In the genomic region with DNA sequence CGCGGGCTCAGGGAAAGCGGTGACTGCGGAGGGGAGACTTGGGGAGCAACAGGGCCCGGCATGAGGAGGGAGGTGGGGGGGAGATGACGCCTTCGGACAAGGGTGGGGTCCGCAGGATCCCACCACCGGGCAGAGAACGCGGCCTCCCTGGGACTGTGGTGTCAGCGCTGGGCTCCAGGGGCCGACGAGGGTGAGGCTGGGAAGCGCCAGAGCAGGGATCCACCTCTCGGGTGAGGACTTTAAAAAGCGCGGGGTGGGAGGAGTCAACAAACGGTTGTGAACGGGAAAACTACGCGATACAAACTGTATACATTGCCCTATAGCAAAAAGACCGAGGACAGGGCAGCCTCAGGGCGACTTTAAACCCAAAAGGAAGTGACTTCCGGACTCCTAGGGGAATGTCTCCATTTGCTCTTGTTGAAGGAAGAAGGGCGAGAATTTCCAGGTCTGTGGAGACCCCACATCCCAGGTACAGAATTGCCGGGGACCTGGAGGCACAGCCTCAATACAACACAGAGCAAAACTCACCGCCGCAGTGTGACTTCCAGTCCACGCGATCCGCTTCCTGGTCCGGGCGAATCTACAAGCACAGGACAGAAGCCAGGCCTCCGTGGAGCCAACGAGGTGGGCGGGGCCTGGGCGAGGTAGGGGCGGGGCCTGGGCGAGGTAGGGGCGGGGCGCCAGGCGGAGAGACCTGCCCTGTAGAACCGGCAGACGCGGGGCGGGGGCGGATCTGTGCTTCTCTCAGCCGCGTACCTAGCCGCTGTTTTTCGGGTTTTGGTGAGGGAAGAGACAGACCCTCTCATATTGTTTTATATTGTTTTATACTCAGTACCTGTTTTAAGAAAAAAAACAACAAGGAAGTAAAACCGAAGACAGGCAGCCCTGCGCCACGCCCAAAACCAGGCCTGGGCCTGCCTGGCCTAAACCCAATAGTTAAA, we compare ENCODE assay signal across 1 cellular context.
TF ChIP-seq lines count a peak whose summit lies in the region.

A gene (minus strand): TSS at position 588 of the 941 bp plus-strand sequence. CDS start 5,555 bp downstream, outside the sequence.

TF ChIP-seq in HepG2, 621 proteins besides CTCF, POLR2A, EP300 and RAD21 (continued from another document and continues in another):
- TF ChIP-seq, protein P1, sequence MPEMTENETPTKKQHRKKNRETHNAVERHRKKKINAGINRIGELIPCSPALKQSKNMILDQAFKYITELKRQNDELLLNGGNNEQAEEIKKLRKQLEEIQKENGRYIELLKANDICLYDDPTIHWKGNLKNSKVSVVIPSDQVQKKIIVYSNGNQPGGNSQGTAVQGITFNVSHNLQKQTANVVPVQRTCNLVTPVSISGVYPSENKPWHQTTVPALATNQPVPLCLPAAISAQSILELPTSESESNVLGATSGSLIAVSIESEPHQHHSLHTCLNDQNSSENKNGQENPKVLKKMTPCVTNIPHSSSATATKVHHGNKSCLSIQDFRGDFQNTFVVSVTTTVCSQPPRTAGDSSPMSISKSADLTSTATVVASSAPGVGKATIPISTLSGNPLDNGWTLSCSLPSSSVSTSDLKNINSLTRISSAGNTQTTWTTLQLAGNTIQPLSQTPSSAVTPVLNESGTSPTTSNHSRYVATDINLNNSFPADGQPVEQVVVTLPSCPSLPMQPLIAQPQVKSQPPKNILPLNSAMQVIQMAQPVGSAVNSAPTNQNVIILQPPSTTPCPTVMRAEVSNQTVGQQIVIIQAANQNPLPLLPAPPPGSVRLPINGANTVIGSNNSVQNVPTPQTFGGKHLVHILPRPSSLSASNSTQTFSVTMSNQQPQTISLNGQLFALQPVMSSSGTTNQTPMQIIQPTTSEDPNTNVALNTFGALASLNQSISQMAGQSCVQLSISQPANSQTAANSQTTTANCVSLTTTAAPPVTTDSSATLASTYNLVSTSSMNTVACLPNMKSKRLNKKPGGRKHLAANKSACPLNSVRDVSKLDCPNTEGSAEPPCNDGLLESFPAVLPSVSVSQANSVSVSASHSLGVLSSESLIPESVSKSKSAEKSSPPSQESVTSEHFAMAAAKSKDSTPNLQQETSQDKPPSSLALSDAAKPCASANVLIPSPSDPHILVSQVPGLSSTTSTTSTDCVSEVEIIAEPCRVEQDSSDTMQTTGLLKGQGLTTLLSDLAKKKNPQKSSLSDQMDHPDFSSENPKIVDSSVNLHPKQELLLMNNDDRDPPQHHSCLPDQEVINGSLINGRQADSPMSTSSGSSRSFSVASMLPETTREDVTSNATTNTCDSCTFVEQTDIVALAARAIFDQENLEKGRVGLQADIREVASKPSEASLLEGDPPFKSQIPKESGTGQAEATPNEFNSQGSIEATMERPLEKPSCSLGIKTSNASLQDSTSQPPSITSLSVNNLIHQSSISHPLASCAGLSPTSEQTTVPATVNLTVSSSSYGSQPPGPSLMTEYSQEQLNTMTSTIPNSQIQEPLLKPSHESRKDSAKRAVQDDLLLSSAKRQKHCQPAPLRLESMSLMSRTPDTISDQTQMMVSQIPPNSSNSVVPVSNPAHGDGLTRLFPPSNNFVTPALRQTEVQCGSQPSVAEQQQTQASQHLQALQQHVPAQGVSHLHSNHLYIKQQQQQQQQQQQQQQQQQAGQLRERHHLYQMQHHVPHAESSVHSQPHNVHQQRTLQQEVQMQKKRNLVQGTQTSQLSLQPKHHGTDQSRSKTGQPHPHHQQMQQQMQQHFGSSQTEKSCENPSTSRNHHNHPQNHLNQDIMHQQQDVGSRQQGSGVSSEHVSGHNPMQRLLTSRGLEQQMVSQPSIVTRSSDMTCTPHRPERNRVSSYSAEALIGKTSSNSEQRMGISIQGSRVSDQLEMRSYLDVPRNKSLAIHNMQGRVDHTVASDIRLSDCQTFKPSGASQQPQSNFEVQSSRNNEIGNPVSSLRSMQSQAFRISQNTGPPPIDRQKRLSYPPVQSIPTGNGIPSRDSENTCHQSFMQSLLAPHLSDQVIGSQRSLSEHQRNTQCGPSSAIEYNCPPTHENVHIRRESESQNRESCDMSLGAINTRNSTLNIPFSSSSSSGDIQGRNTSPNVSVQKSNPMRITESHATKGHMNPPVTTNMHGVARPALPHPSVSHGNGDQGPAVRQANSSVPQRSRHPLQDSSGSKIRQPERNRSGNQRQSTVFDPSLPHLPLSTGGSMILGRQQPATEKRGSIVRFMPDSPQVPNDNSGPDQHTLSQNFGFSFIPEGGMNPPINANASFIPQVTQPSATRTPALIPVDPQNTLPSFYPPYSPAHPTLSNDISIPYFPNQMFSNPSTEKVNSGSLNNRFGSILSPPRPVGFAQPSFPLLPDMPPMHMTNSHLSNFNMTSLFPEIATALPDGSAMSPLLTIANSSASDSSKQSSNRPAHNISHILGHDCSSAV (CRISPR knock-in tag; IDR thresholded peaks at IDR 0.05; ENCODE audit: borderline replicate concordance), result 0 out of 2 replicates have a peak, but pooled peaks have one; percentile 13
- TF ChIP-seq NCOA2 (CRISPR knock-in tag; IDR thresholded peaks at IDR 0.05) (no peak), NFKBIZ (CRISPR knock-in tag; IDR thresholded peaks at IDR 0.05) (0 out of 2 replicates have a peak, but pooled peaks have one; percentile 37), GTF2F1 (IDR thresholded peaks at IDR 0.05; ENCODE audit: low read length) (no peak), XBP1 (CRISPR knock-in tag; IDR thresholded peaks at IDR 0.05) (no peak), POLR2AphosphoS5 (IDR thresholded peaks at IDR 0.05; ENCODE audit: low read depth, low read length) (peak; percentile 82), DNMT3B (CRISPR knock-in tag; conservative IDR thresholded peaks at IDR 0.05) (no peak), HNRNPUL1 (IDR thresholded peaks at IDR 0.05; ENCODE audit: low read depth, low read length) (no peak), HDAC1 (CRISPR knock-in tag; IDR thresholded peaks at IDR 0.05) (peak; percentile 87), ARID2 (CRISPR knock-in tag; IDR thresholded peaks at IDR 0.05; ENCODE audit: borderline replicate concordance) (peak; percentile 69; the same call in 1 of the 2 replicates), KAT2B (IDR thresholded peaks at IDR 0.05; ENCODE audit: borderline replicate concordance, low read depth, low read length) (no peak), ZNF558 (CRISPR knock-in tag; IDR thresholded peaks at IDR 0.05; ENCODE audit: borderline replicate concordance) (0 out of 2 replicates have a peak, but pooled peaks have one; percentile 40), CCDC6 (CRISPR knock-in tag; IDR thresholded peaks at IDR 0.05) (0 out of 2 replicates have a peak, but pooled peaks have one; percentile 25), ZFY (CRISPR knock-in tag; IDR thresholded peaks at IDR 0.05) (peak; percentile 80), SIN3A (IDR thresholded peaks at IDR 0.05; ENCODE audit: borderline replicate concordance, low read depth, low read length) (peak; percentile 96; the same call in 1 of the 2 replicates), ZNF614 (CRISPR knock-in tag; IDR thresholded peaks at IDR 0.05; ENCODE audit: borderline replicate concordance) (peak; percentile 57; the same call in 1 of the 2 replicates), POLR2G (IDR thresholded peaks at IDR 0.05; ENCODE audit: low read depth, low read length) (peak; percentile 86)
- TF ChIP-seq, protein P2, sequence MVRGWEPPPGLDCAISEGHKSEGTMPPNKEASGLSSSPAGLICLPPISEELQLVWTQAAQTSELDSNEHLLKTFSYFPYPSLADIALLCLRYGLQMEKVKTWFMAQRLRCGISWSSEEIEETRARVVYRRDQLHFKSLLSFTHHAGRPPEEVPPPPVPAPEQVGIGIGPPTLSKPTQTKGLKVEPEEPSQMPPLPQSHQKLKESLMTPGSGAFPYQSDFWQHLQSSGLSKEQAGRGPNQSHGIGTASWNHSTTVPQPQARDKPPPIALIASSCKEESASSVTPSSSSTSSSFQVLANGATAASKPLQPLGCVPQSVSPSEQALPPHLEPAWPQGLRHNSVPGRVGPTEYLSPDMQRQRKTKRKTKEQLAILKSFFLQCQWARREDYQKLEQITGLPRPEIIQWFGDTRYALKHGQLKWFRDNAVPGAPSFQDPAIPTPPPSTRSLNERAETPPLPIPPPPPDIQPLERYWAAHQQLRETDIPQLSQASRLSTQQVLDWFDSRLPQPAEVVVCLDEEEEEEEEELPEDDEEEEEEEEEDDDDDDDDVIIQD (CRISPR knock-in tag; IDR thresholded peaks at IDR 0.05; ENCODE audit: low read depth), result 0 out of 2 replicates have a peak, but pooled peaks have one; percentile 11
- TF ChIP-seq, protein P3, sequence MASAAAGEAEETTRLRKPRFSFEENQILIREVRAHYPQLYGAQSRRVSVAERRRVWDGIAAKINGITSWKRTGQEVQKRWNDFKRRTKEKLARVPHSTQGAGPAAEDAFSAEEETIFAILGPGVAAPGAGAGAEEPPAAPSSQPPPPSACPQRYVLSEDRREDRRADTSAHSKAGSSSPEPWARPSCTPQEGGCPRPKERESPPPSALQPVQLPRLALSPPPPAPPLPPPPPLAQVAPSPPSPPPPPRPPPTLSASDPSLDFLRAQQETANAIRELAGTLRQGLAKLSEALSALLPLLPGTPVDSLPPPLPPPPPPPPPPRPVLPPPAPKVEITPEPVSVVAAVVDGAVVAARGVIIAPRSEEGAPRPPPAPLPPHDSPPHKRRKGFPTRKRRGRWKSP (CRISPR knock-in tag; IDR thresholded peaks at IDR 0.05), result 0 out of 2 replicates have a peak, but pooled peaks have one; percentile 27
- TF ChIP-seq, protein P4, sequence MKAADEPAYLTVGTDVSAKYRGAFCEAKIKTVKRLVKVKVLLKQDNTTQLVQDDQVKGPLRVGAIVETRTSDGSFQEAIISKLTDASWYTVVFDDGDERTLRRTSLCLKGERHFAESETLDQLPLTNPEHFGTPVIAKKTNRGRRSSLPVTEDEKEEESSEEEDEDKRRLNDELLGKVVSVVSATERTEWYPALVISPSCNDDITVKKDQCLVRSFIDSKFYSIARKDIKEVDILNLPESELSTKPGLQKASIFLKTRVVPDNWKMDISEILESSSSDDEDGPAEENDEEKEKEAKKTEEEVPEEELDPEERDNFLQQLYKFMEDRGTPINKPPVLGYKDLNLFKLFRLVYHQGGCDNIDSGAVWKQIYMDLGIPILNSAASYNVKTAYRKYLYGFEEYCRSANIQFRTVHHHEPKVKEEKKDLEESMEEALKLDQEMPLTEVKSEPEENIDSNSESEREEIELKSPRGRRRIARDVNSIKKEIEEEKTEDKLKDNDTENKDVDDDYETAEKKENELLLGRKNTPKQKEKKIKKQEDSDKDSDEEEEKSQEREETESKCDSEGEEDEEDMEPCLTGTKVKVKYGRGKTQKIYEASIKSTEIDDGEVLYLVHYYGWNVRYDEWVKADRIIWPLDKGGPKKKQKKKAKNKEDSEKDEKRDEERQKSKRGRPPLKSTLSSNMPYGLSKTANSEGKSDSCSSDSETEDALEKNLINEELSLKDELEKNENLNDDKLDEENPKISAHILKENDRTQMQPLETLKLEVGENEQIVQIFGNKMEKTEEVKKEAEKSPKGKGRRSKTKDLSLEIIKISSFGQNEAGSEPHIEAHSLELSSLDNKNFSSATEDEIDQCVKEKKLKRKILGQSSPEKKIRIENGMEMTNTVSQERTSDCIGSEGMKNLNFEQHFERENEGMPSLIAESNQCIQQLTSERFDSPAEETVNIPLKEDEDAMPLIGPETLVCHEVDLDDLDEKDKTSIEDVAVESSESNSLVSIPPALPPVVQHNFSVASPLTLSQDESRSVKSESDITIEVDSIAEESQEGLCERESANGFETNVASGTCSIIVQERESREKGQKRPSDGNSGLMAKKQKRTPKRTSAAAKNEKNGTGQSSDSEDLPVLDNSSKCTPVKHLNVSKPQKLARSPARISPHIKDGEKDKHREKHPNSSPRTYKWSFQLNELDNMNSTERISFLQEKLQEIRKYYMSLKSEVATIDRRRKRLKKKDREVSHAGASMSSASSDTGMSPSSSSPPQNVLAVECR (CRISPR knock-in tag; IDR thresholded peaks at IDR 0.05; ENCODE audit: borderline replicate concordance), result peak; percentile 76; the same call in 1 of the 2 replicates
- TF ChIP-seq, protein P5, sequence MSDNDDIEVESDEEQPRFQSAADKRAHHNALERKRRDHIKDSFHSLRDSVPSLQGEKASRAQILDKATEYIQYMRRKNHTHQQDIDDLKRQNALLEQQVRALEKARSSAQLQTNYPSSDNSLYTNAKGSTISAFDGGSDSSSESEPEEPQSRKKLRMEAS (IDR thresholded peaks at IDR 0.05), result 0 out of 2 replicates have a peak, but pooled peaks have one; percentile 6
- TF ChIP-seq, protein P6, sequence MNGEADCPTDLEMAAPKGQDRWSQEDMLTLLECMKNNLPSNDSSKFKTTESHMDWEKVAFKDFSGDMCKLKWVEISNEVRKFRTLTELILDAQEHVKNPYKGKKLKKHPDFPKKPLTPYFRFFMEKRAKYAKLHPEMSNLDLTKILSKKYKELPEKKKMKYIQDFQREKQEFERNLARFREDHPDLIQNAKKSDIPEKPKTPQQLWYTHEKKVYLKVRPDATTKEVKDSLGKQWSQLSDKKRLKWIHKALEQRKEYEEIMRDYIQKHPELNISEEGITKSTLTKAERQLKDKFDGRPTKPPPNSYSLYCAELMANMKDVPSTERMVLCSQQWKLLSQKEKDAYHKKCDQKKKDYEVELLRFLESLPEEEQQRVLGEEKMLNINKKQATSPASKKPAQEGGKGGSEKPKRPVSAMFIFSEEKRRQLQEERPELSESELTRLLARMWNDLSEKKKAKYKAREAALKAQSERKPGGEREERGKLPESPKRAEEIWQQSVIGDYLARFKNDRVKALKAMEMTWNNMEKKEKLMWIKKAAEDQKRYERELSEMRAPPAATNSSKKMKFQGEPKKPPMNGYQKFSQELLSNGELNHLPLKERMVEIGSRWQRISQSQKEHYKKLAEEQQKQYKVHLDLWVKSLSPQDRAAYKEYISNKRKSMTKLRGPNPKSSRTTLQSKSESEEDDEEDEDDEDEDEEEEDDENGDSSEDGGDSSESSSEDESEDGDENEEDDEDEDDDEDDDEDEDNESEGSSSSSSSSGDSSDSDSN (CRISPR knock-in tag; IDR thresholded peaks at IDR 0.05), result peak; percentile 39; the same call in 1 of the 2 replicates
- TF ChIP-seq, protein P7, sequence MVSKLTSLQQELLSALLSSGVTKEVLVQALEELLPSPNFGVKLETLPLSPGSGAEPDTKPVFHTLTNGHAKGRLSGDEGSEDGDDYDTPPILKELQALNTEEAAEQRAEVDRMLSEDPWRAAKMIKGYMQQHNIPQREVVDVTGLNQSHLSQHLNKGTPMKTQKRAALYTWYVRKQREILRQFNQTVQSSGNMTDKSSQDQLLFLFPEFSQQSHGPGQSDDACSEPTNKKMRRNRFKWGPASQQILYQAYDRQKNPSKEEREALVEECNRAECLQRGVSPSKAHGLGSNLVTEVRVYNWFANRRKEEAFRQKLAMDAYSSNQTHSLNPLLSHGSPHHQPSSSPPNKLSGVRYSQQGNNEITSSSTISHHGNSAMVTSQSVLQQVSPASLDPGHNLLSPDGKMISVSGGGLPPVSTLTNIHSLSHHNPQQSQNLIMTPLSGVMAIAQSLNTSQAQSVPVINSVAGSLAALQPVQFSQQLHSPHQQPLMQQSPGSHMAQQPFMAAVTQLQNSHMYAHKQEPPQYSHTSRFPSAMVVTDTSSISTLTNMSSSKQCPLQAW (CRISPR knock-in tag; IDR thresholded peaks at IDR 0.05), result peak; percentile 12
